In genomic region chr3:152255290-152255689, GRCh38 we compare ENCODE assay signal across 22 cellular contexts. TPM values are rescaled to one million over a fixed set of nuclear protein-coding genes. Genes with fewer than 3 reads are reported as not detected.
DNase-seq lines count a peak whose midpoint lies in the region; ATAC-seq and TF ChIP-seq lines count a peak whose summit lies in the region.
"Had no signal": no experiment of that assay in that cellular context is flagged by ENCODE, and none has a peak within 500 bp of the region (broad histone marks: within the 10 kb centered on the region; RNA-seq: fewer than 3 reads in every experiment).

No MANE protein-coding gene starts in this region.

- no peak overlapping the region for H3K9ac ChIP-seq in SU-DHL-6 (ENCODE audit: low read length)

- WGBS in transverse colon (ENCODE audit: low coverage in 1 of 2), 2 donors, result 88 to 95% methylated on average over 1 of the region's 1 CpG

- peaks cover 29% of the 10 kb centered on the region; the same call in 1 of the 2 replicates for H3K79me2 ChIP-seq in SU-DHL-6 (ENCODE audit: insufficient read depth, low read length)

- intact Hi-C loops in transverse colon (cut with DNase I; ENCODE audit: low total_unique reads), result no loop called here

- no peaks in the 10 kb centered on the region for H3K36me3 ChIP-seq in SU-DHL-6 (ENCODE audit: low read length)
- H3K36me3 ChIP-seq in transverse colon, result no peaks in the 10 kb centered on the region
- H3K36me3 ChIP-seq: cardiac muscle cell, gastrocnemius medialis, tibial artery, WERI-Rb-1 had no signal

- no peaks in the 10 kb centered on the region for H4K20me1 ChIP-seq in SU-DHL-6 (ENCODE audit: low read depth, low read length)

- peak overlapping the region; percentile 93 for H3K27ac Mint-ChIP-seq in activated naive CD4-positive, alpha-beta T cell treated with anti-CD3 and anti-CD28 coated beads, Interleukin-2, amount 50 U/mL, for 24 hours
- H3K27ac Mint-ChIP-seq in activated naive CD8-positive, alpha-beta T cell treated with anti-CD3 and anti-CD28 coated beads, Interleukin-2, amount 50 U/mL, for 24 hours, result peak overlapping the region; percentile 97

- H3K27me3 Mint-ChIP-seq in activated naive CD4-positive, alpha-beta T cell treated with anti-CD3 and anti-CD28 coated beads, Interleukin-2, amount 50 U/mL, for 24 hours, result no peaks in the 10 kb centered on the region
- no peaks in the 10 kb centered on the region for H3K27me3 Mint-ChIP-seq in activated naive CD8-positive, alpha-beta T cell treated with anti-CD3 and anti-CD28 coated beads, Interleukin-2, amount 50 U/mL, for 24 hours

- no peak for DNase-seq in activated naive CD4-positive, alpha-beta T cell treated with anti-CD3 and anti-CD28 coated beads, Interleukin-2, amount 50 U/mL, for 16 hours
- DNase-seq in activated naive CD8-positive, alpha-beta T cell treated with anti-CD3 and anti-CD28 coated beads, Interleukin-2, amount 50 U/mL, for 24 hours, result no peak
- no peak for DNase-seq in transverse colon
- no peak for DNase-seq in NCI-H2227 treated with DMSO at 0.1 percent for 48 hours (lab: John Stamatoyannopoulos, UW)
- DNase-seq in NK-92 (lab: John Stamatoyannopoulos, UW; ENCODE audit: unreplicated experiment), result no peak
- DNase-seq: COR-L47; EL; gastrocnemius medialis; Karpas-422; mammary epithelial cell; NCI-H1092 treated with DMSO at 0.1 percent for 48 hours; NCI-H2081; NCI-H526; right cardiac atrium; SHP77; stimulated activated CD4-positive, alpha-beta T cell treated with anti-CD3 and anti-CD28 coated beads, Interleukin-15, amount 100 ng/mL, for 24 hours; tibial artery; WERI-Rb-1 had no signal

- H2AFZ ChIP-seq in SU-DHL-6 (ENCODE audit: low read depth, low read length, severe bottlenecking), result no peak overlapping the region

- H3K36me3 Mint-ChIP-seq in activated naive CD4-positive, alpha-beta T cell treated with anti-CD3 and anti-CD28 coated beads, Interleukin-2, amount 50 U/mL, for 24 hours, result peaks cover 3% of the 10 kb centered on the region
- no peaks in the 10 kb centered on the region for H3K36me3 Mint-ChIP-seq in activated naive CD8-positive, alpha-beta T cell treated with anti-CD3 and anti-CD28 coated beads, Interleukin-2, amount 50 U/mL, for 24 hours (ENCODE audit: low read depth)

- H3K4me3 Mint-ChIP-seq in activated naive CD4-positive, alpha-beta T cell treated with anti-CD3 and anti-CD28 coated beads, Interleukin-2, amount 50 U/mL, for 24 hours, result peak overlapping the region; percentile 83
- H3K4me3 Mint-ChIP-seq in activated naive CD8-positive, alpha-beta T cell treated with anti-CD3 and anti-CD28 coated beads, Interleukin-2, amount 50 U/mL, for 24 hours, result peak overlapping the region; percentile 54

- peaks cover 94% of the 10 kb centered on the region for H3K4me1 Mint-ChIP-seq in activated naive CD4-positive, alpha-beta T cell treated with anti-CD3 and anti-CD28 coated beads, Interleukin-2, amount 50 U/mL, for 24 hours
- H3K4me1 Mint-ChIP-seq in activated naive CD8-positive, alpha-beta T cell treated with anti-CD3 and anti-CD28 coated beads, Interleukin-2, amount 50 U/mL, for 24 hours, result peaks cover 91% of the 10 kb centered on the region

- H3K27ac ChIP-seq in SU-DHL-6 (ENCODE audit: low read depth, low read length), result peak overlapping the region; percentile 83; the same call in 1 of the 2 replicates
- peak overlapping the region in 3 of 4 donors; percentile 11 to 68 (median 67) for H3K27ac ChIP-seq in transverse colon
- H3K27ac ChIP-seq: cardiac muscle cell, gastrocnemius medialis, WERI-Rb-1 had no signal

- TF ChIP-seq CTCF in SU-DHL-6 (IDR thresholded peaks at IDR 0.05; ENCODE audit: insufficient read depth, low read length, poor library complexity, severe bottlenecking), result no peak
- TF ChIP-seq CTCF in transverse colon (IDR thresholded peaks at IDR 0.05), result no peak

- H3K27me3 ChIP-seq in SU-DHL-6 (ENCODE audit: low read length) (no peaks in the 10 kb centered on the region), transverse colon (no peaks in the 10 kb centered on the region)
- H3K27me3 ChIP-seq: gastrocnemius medialis, tibial artery had no signal

- peak overlapping the region; percentile 71 for H3K4me2 ChIP-seq in SU-DHL-6 (ENCODE audit: low read depth, low read length, poor library complexity, severe bottlenecking)

- no peaks in the 10 kb centered on the region for H3K9me2 ChIP-seq in SU-DHL-6 (replicated peaks; ENCODE audit: insufficient read depth, low read length)

- peaks cover 14 to 57% (median 20%) of the 10 kb centered on the region in 4 donors for H3K4me1 ChIP-seq in transverse colon

- no peaks in the 10 kb centered on the region for H3K9me3 Mint-ChIP-seq in activated naive CD4-positive, alpha-beta T cell treated with anti-CD3 and anti-CD28 coated beads, Interleukin-2, amount 50 U/mL, for 24 hours
- H3K9me3 Mint-ChIP-seq in activated naive CD8-positive, alpha-beta T cell treated with anti-CD3 and anti-CD28 coated beads, Interleukin-2, amount 50 U/mL, for 24 hours, result no peaks in the 10 kb centered on the region

- H3F3A ChIP-seq in SU-DHL-6 (ENCODE audit: insufficient read depth), result peaks cover 15% of the 10 kb centered on the region; the same call in 1 of the 2 replicates

- H3K4me3 ChIP-seq in SU-DHL-6 (ENCODE audit: insufficient read depth, low read length, poor library complexity, severe bottlenecking) (no peak overlapping the region), transverse colon (no peak overlapping the region)
- H3K4me3 ChIP-seq: cardiac muscle cell, gastrocnemius medialis, tibial artery had no signal

- TF ChIP-seq POLR2A in transverse colon (IDR thresholded peaks at IDR 0.05), result no peak

- in situ Hi-C loops in transverse colon (cut with MboI; ENCODE audit: low pct_ligation_motif_present in 1 of 4, low pct_unique_long_range_greater_than_20kb in 1 of 4, low sequenced_read_pairs in 3 of 4), result loop anchor here in 1 of 4 donors (25.0 kb wide), 1 partner anchor 182 kb away; no protein-coding TSS in a partner anchor

- H3K9me3 ChIP-seq in SU-DHL-6 (ENCODE audit: insufficient read depth, low read length), result no peaks in the 10 kb centered on the region
- no peaks in the 10 kb centered on the region for H3K9me3 ChIP-seq in transverse colon
- H3K9me3 ChIP-seq: gastrocnemius medialis, tibial artery had no signal

- no peak for TF ChIP-seq EP300 in transverse colon (IDR thresholded peaks at IDR 0.05; ENCODE audit: low read depth)

- no peak for ATAC-seq in activated naive CD8-positive, alpha-beta T cell treated with anti-CD3 and anti-CD28 coated beads, Interleukin-2, amount 50 U/mL, for 24 hours
- ATAC-seq in HG03039 (IDR thresholded peaks at IDR 0.05; ENCODE audit: unreplicated experiment), result no peak
- ATAC-seq: gastrocnemius medialis, right cardiac atrium had no signal

RNA-seq across cellular contexts. Expression of gene MBNL1, which starts 13.4 kb away (rescaled TPM):
- total RNA-seq in transverse colon, result 100 to 1,000 TPM; 232 to 658 (median 509) TPM
